In the genomic region with DNA sequence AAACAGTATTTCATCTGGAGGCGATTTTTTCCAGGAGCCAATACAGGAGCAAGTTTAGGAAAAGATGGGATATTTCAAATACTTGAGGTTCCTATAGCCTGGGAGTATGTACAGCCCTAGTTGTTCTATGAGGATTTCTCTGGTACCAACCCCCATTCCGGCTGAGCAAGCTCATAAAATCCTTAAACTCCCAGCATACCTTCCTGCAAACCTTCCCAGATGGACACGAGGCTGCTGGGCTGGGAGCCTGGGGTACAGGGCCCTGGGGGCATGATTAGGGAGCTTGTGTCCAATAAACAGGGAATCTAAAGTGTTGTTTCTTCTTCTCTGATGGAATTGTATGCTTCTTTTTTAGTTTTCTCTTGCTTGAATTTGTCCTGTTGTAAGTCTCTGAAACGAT, we compare ENCODE assay signal across 8 cellular contexts. TPM values are rescaled to one million over a fixed set of nuclear protein-coding genes. Genes with fewer than 3 reads are reported as not detected.
DNase-seq lines count a peak whose midpoint lies in the region; ATAC-seq and TF ChIP-seq lines count a peak whose summit lies in the region.

No MANE protein-coding gene starts in this region.

- TF ChIP-seq CTCF in PC-9 (conservative IDR thresholded peaks at IDR 0.05) (no peak), psoas muscle (IDR thresholded peaks at IDR 0.05) (no peak)

- BruUV-seq in PC-9 (replicated peaks; lab: Mats Ljungman, UMichigan) = no TSS peak

- intact Hi-C loops in PC-9 (cut with micrococcal nuclease; ENCODE audit: unreplicated experiment) (loop anchor here (2.0 kb wide), 1 partner anchor 17 kb away; no protein-coding TSS in a partner anchor), psoas muscle (cut with DNase I) (loop anchor here (2.0 kb wide), 2 partner anchors 29 to 31 kb away; a partner anchor contains a TSS)

- peak overlapping the region; percentile 79; the same call in 1 of the 2 replicates for H3K27ac ChIP-seq in PC-9
- peak overlapping the region; percentile 91 for H3K27ac ChIP-seq in epithelial cell of prostate
- H3K27ac ChIP-seq in psoas muscle = peak overlapping the region; percentile 96

- H3K4me2 ChIP-seq in PC-9 = peak overlapping the region; percentile 87

- H3K79me2 ChIP-seq in PC-9 (ENCODE audit: low read depth) = peaks cover 51% of the 10 kb centered on the region

- ATAC-seq in psoas muscle = no peak

- peak overlapping the region; percentile 87 for H3K4me3 ChIP-seq in PC-9
- H3K4me3 ChIP-seq in psoas muscle = peak overlapping the region; percentile 88

- H3K4me1 ChIP-seq in PC-9 (replicated peaks; ENCODE audit: insufficient read depth) (peaks cover 20% of the 10 kb centered on the region), psoas muscle (peaks cover 16% of the 10 kb centered on the region)

- no peaks in the 10 kb centered on the region for H3K9me2 ChIP-seq in PC-9 (ENCODE audit: insufficient read depth)

- H2AFZ ChIP-seq in PC-9 = no peak overlapping the region

- DNase-seq in G401 (ENCODE audit: low spot score) = peak; percentile 23
- no peak for DNase-seq in PC-9
- DNase-seq in epithelial cell of prostate (ENCODE audit: low read depth, low spot score) = no peak
- DNase-seq in psoas muscle = no peak
- no peak for DNase-seq in stimulated activated naive CD4-positive, alpha-beta T cell treated with Interleukin-2 at 50 U/mL for 16 hours (lab: John Stamatoyannopoulos, UW)
- DNase-seq in A172 (ENCODE audit: low spot score) = no peak
- no peak for DNase-seq in dermis blood vessel endothelial cell
- no peak for DNase-seq in inferior parietal cortex (ENCODE audit: extremely low spot score)

- in situ Hi-C loops in G401 (cut with HindIII; ENCODE audit: low sequenced_read_pairs) = no loop called here

- CTCF ChIA-PET in PC-9 (lab: Charles Lee) = interaction anchor here (0.6 kb wide), 1 partner anchor 37 kb away, joined by 3 read pairs; no protein-coding TSS in a partner anchor

- H3K9me3 ChIP-seq in PC-9 (ENCODE audit: insufficient read depth, low read depth) (no peaks in the 10 kb centered on the region), psoas muscle (no peaks in the 10 kb centered on the region)

- H3K36me3 ChIP-seq in PC-9 (ENCODE audit: low read depth) (peaks cover 49% of the 10 kb centered on the region), psoas muscle (ENCODE audit: insufficient read depth in 1 of 2, low read depth in 1 of 2) (peaks cover 15 to 51% of the 10 kb centered on the region in 2 donors)

- WGBS in psoas muscle, 3 donors = 23 to 33% (median 30%) methylated on average over 4 of the region's 4 CpGs

- peaks cover 36% of the 10 kb centered on the region for H3F3A ChIP-seq in PC-9 (ENCODE audit: insufficient read depth, low read depth)

- POLR2A ChIA-PET in PC-9 (lab: Charles Lee; ENCODE audit: unreplicated experiment) = interaction anchor here (0.7 kb wide), 1 partner anchor 124 kb away, joined by 4 read pairs; a partner anchor contains a TSS

- no peaks in the 10 kb centered on the region for H3K27me3 ChIP-seq in PC-9 (ENCODE audit: insufficient read depth, low read depth)
- no peaks in the 10 kb centered on the region for H3K27me3 ChIP-seq in psoas muscle (ENCODE audit: insufficient read depth in 3 of 3, low read length in 2 of 3)

- peaks cover 3% of the 10 kb centered on the region; the same call in 1 of the 2 replicates for H4K20me1 ChIP-seq in PC-9 (ENCODE audit: insufficient read depth)

RNA-seq across cellular contexts. Expression of a gene that starts 1.5 kb away (rescaled TPM):
- total RNA-seq in G401 (2014; rRNA removed; shearing (Covaris generic)) = 62.1 and 62.4 TPM in 2 replicates
- 182 and 192 TPM in 2 replicates for total RNA-seq in PC-9 (2021)
- total RNA-seq in psoas muscle = 100 to 1,000 TPM in 1 of 4 donors, 10 to 100 TPM in 3; 80.1 to 116 (median 81.7) TPM
- polyA plus RNA-seq in psoas muscle = 100 to 1,000 TPM in 1 of 3 donors, 10 to 100 TPM in 2; 60.2 to 119 (median 65.3) TPM
- 46.7 and 55.9 TPM in 2 replicates for total RNA-seq in A172 (2014; rRNA removed; shearing (Covaris generic))
- 32.2 and 70.8 TPM in 2 replicates for total RNA-seq in dermis blood vessel endothelial cell

RNA-seq across cellular contexts. Expression of a gene that starts 7.0 kb away (rescaled TPM):
- total RNA-seq in G401 (2014; rRNA removed; shearing (Covaris generic)) = 36.6 and 57.5 TPM in 2 replicates
- total RNA-seq in PC-9 (2021) (not detected in 2 replicates), psoas muscle (1 to 10 TPM; 2.6 to 9.5 (median 4.6) TPM), dermis blood vessel endothelial cell (not detected in 2 replicates)
- 10 to 100 TPM in 1 of 3 donors, 1 to 10 TPM in 2; 4.9 to 11.3 (median 5.7) TPM for polyA plus RNA-seq in psoas muscle
- total RNA-seq in A172 (2014; rRNA removed; shearing (Covaris generic)) = not detected in 2 replicates

RNA-seq across cellular contexts. Expression of a gene that starts 29.2 kb away (rescaled TPM):
- total RNA-seq in G401 (2014; rRNA removed; shearing (Covaris generic)) = not detected in 2 replicates
- total RNA-seq in PC-9 (2021) = not detected in 2 replicates
- not detected for total RNA-seq in psoas muscle
- under 1 TPM in 2 of 3 donors, not detected in 1; 0.08 to 0.20 TPM for polyA plus RNA-seq in psoas muscle
- not detected in 2 replicates for total RNA-seq in A172 (2014; rRNA removed; shearing (Covaris generic))
- total RNA-seq in dermis blood vessel endothelial cell = not detected in 2 replicates

RNA-seq across cellular contexts. Expression of a gene that starts 30.5 kb away (rescaled TPM):
- total RNA-seq in G401 (2014; rRNA removed; shearing (Covaris generic)) = 257 and 311 TPM in 2 replicates
- total RNA-seq in PC-9 (2021) (336 and 358 TPM in 2 replicates), psoas muscle (100 to 1,000 TPM; 317 to 370 (median 341) TPM), dermis blood vessel endothelial cell (133 and 309 TPM in 2 replicates)
- 100 to 1,000 TPM; 294 to 419 (median 302) TPM for polyA plus RNA-seq in psoas muscle
- 176 and 186 TPM in 2 replicates for total RNA-seq in A172 (2014; rRNA removed; shearing (Covaris generic))

RNA-seq across cellular contexts. Expression of a gene that starts 33.7 kb away (rescaled TPM):
- total RNA-seq in G401 (2014; rRNA removed; shearing (Covaris generic)) = 2.3 and 3.6 TPM in 2 replicates
- total RNA-seq in PC-9 (2021) (2.7 and 2.9 TPM in 2 replicates), psoas muscle (1 to 10 TPM; 1.9 to 3.0 (median 2.3) TPM), dermis blood vessel endothelial cell (0.34 and 0.37 TPM in 2 replicates)
- polyA plus RNA-seq in psoas muscle = 1 to 10 TPM; 1.8 to 3.5 (median 2.0) TPM
- total RNA-seq in A172 (2014; rRNA removed; shearing (Covaris generic)) = 2.0 and 4.2 TPM in 2 replicates
